Comparison of ENCODE assay signal across 8 cellular contexts in the genomic region with DNA sequence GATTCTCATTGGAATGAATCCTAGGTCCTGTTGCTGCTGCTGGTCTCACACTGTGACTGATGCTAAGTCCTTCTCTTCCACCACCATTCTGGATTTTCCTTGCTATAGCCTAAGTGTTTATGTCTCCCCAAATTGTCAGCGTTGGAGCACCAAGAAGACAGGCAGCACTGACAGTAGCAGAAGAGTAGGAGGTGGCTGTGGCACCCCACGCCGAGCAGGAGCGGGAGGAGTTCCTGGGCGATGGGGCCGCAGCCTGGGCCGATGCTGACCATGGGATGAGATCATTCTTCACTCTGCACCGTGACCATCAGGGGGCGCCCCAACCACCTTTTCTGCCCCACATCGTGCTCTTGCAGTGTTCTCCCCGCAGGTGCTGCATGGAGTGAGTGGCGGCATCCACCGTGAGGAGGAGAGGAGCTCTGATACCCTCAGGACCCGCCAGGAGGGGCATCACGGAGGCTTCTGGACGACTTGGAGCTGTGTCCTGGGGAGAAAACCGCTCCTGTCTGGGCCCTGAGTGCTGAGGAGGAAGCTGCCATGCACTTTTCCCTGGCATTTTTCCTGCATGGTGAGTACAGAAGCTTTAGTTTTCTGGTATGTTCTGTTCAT. TPM values are rescaled to one million over a fixed set of nuclear protein-coding genes. Genes with fewer than 3 reads are reported as not detected.
DNase-seq lines count a peak whose midpoint lies in the region; ATAC-seq and TF ChIP-seq lines count a peak whose summit lies in the region.

No MANE protein-coding gene starts in this region.

- H3K4me3 ChIP-seq in WERI-Rb-1 (ENCODE audit: low read depth, low read length): peak overlapping the region; percentile 24

- no peak for ATAC-seq in GM19023 (IDR thresholded peaks at IDR 0.05; ENCODE audit: unreplicated experiment)

- no peaks in the 10 kb centered on the region for H3K36me3 ChIP-seq in WERI-Rb-1

- no peaks in the 10 kb centered on the region for H3K9me3 ChIP-seq in WERI-Rb-1 (ENCODE audit: severe bottlenecking)

- TF ChIP-seq CTCF in GM13976 (IDR thresholded peaks at IDR 0.05; ENCODE audit: borderline replicate concordance, control extremely low read depth, extremely low read depth, insufficient read depth, missing control alignments) (peak; percentile 88), WERI-Rb-1 (IDR thresholded peaks at IDR 0.05; ENCODE audit: low read depth, low read length) (peak; percentile 92)

- H3K27me3 ChIP-seq in WERI-Rb-1 (ENCODE audit: insufficient read depth, low read depth, severe bottlenecking): no peaks in the 10 kb centered on the region

- no peak overlapping the region for H3K27ac ChIP-seq in WERI-Rb-1

- in situ Hi-C loops in GM13976 (cut with MboI; ENCODE audit: low sequenced_read_pairs, unreplicated experiment) (no loop called here), T47D (cut with HindIII; ENCODE audit: low pct_unique_long_range_greater_than_20kb, low sequenced_read_pairs) (no loop called here)

- DNase-seq in A172 (ENCODE audit: low spot score) (peak; percentile 2), GM13976 (ENCODE audit: low spot score) (peak; percentile 90), NCI-H2107 (lab: John Stamatoyannopoulos, UW) (peak; percentile 19), WERI-Rb-1 (peak; percentile 94), T47D (ENCODE audit: low read depth in 1 of 2, low spot score in 1 of 2) (peak; percentile 30 to 78), islet precursor cell (peak; percentile 95)
- DNase-seq in stimulated activated CD4-positive, alpha-beta T cell treated with anti-CD3 and anti-CD28 coated beads, Interleukin-1b, Interleukin-23, amount 100 ng/mL, for 4 hours (ENCODE audit: low read depth in 2 of 2): peak; percentile 64 to 78

RNA-seq across cellular contexts. Expression of a gene that starts 57.0 kb away (rescaled TPM):
- 0.77 TPM in 1 of 2 replicates, not detected in the other for total RNA-seq in A172 (2014; rRNA removed; shearing (Covaris generic))

Comparison
In these comparisons a context has a peak if more than half of its experiments do, and no peak if none do; other contexts are left out.
1. DNase-seq: peak in every context shown above with its lines; median percentile 95 in islet precursor cell; 94 in WERI-Rb-1; 90 in GM13976; 71 in stimulated activated CD4-positive, alpha-beta T cell treated with anti-CD3 and anti-CD28 coated beads, Interleukin-1b, Interleukin-23, amount 100 ng/mL, for 4 hours; 54 in T47D; 19 in NCI-H2107; 2 in A172.